19 cellular contexts compared by ENCODE assay signal in genomic region chr10:47957158-47957557, GRCh38. TPM values are rescaled to one million over a fixed set of nuclear protein-coding genes. Genes with fewer than 3 reads are reported as not detected.
"Had no signal": no experiment of that assay in that cellular context is flagged by ENCODE, and none has a peak within 500 bp of the region (broad histone marks: within the 10 kb centered on the region; RNA-seq: fewer than 3 reads in every experiment).

No MANE protein-coding gene starts in this region.

RNA-seq across cellular contexts. Expression of gene NPY4R2, which starts 38.7 kb away (rescaled TPM):
- total RNA-seq: kidney epithelial cell; lung microvascular endothelial cell; myocyte; naive thymus-derived CD4-positive, alpha-beta T cell; natural killer cell treated with Interleukin-12 subunit alpha and Interleukin-12 subunit beta and Interleukin-15 and Interleukin-18, amount 100 ng/mL, for 72 hours; ovary; thyroid gland had no signal
- polyA plus RNA-seq: hepatocyte; naive thymus-derived CD4-positive, alpha-beta T cell; neural cell; ovary had no signal

RNA-seq across cellular contexts. Expression of gene FAM25C, which starts 42.4 kb away (rescaled TPM):
- total RNA-seq: hepatocyte; lung microvascular endothelial cell; mesenteric fat pad; mucosa of descending colon; myocyte; naive thymus-derived CD4-positive, alpha-beta T cell; natural killer cell treated with Interleukin-12 subunit alpha and Interleukin-12 subunit beta and Interleukin-15 and Interleukin-18, amount 100 ng/mL, for 72 hours; omental fat pad; ovary; prostate gland; sigmoid colon; stomach; testis; thyroid gland; transverse colon; upper lobe of left lung had no signal
- polyA plus RNA-seq: hepatocyte; naive thymus-derived CD4-positive, alpha-beta T cell; neural cell; ovary; sigmoid colon; small intestine; stomach had no signal
